Comparison of ENCODE assay signal across 9 cellular contexts in genomic region chr3:129596194-129597086, GRCh38. TPM values are rescaled to one million over a fixed set of nuclear protein-coding genes. Genes with fewer than 3 reads are reported as not detected.
DNase-seq lines count a peak whose midpoint lies in the region; ATAC-seq and TF ChIP-seq lines count a peak whose summit lies in the region.
"Had no signal": no experiment of that assay in that cellular context is flagged by ENCODE, and none has a peak within 500 bp of the region (broad histone marks: within the 10 kb centered on the region; RNA-seq: fewer than 3 reads in every experiment).

No MANE protein-coding gene starts in this region.

- H3K18ac ChIP-seq in neuronal stem cell (ENCODE audit: low read length): peak overlapping the region; percentile 71

- H2BK15ac ChIP-seq in neuronal stem cell (ENCODE audit: low read length): peak overlapping the region; percentile 13

- no peak overlapping the region for H2BK5ac ChIP-seq in neuronal stem cell (ENCODE audit: low read length)

- H3K4me2 ChIP-seq in neuronal stem cell (ENCODE audit: insufficient read depth, low read length, poor library complexity, severe bottlenecking): no peak overlapping the region

- peak overlapping the region; percentile 22 for H3K14ac ChIP-seq in neuronal stem cell (ENCODE audit: low read length)

- peak; percentile 10 for TF ChIP-seq CTCF in fibroblast of the aortic adventitia (IDR thresholded peaks at IDR 0.05; ENCODE audit: insufficient read depth, low read length)

- H3K4me3 ChIP-seq in SJSA1 (no peak overlapping the region), fibroblast of the aortic adventitia (ENCODE audit: low read depth, low read length) (peak overlapping the region; percentile 42), neuronal stem cell (ENCODE audit: low read length in 2 of 2) (peak overlapping the region in 1 of 2 donors; percentile 34)

- no peak overlapping the region for H4K91ac ChIP-seq in neuronal stem cell (ENCODE audit: low read depth, low read length, poor library complexity)

- no peak overlapping the region for H2BK120ac ChIP-seq in neuronal stem cell (ENCODE audit: low read depth, low read length)

- ATAC-seq in activated CD4-positive, CD25-positive, alpha-beta regulatory T cell treated with anti-CD3 and anti-CD28 coated beads, Interleukin-2, amount 50 U/mL, for 24 hours: no peak
- ATAC-seq in GM18907 (IDR thresholded peaks at IDR 0.05; ENCODE audit: unreplicated experiment): no peak

- H3K9me3 ChIP-seq in SJSA1 (replicated peaks): no peaks in the 10 kb centered on the region
- H3K9me3 ChIP-seq in neuronal stem cell (replicated peaks in 1 of 2; ENCODE audit: control insufficient read depth in 2 of 2, insufficient read depth in 1 of 2, low read depth in 1 of 2, low read length in 2 of 2): no peaks in the 10 kb centered on the region

- H3K9ac ChIP-seq in neuronal stem cell (ENCODE audit: low read depth, low read length, poor library complexity): no peak overlapping the region

- peaks cover 31% of the 10 kb centered on the region for H3K36me3 ChIP-seq in SJSA1
- no peaks in the 10 kb centered on the region for H3K36me3 ChIP-seq in neuronal stem cell (replicated peaks in 1 of 2; ENCODE audit: control insufficient read depth in 2 of 2, insufficient read depth in 2 of 2, low read length in 2 of 2)

- H3K27me3 ChIP-seq in SJSA1 (replicated peaks) (no peaks in the 10 kb centered on the region), neuronal stem cell (ENCODE audit: control insufficient read depth in 3 of 3, insufficient read depth in 3 of 3, low read depth in 1 of 3, low read length in 3 of 3) (no peaks in the 10 kb centered on the region)

- no CpG with 5 or more reads among the region's 27 CpGs for WGBS in neuronal stem cell (ENCODE audit: extremely low coverage in 2 of 2, insufficient read length in 2 of 2, insufficient replicate concordance in 1 of 2), 2 donors

- H3K4ac ChIP-seq in neuronal stem cell (ENCODE audit: low read length): no peak overlapping the region

- no peak overlapping the region for H3K23ac ChIP-seq in neuronal stem cell (ENCODE audit: low read depth, low read length, poor library complexity)

- no peak overlapping the region for H2BK12ac ChIP-seq in neuronal stem cell (ENCODE audit: low read length)

- no peak overlapping the region for H4K8ac ChIP-seq in neuronal stem cell (ENCODE audit: low read depth, low read length)

- H3K27ac ChIP-seq in SJSA1 (peak overlapping the region; percentile 75), neuronal stem cell (replicated peaks; ENCODE audit: low read length) (peak overlapping the region; percentile 37)

- DNase-seq in GM04503 (ENCODE audit: low read depth): peak; percentile 88
- peak; percentile 96 to 97 for DNase-seq in SJSA1 (ENCODE audit: low read depth in 1 of 2, low spot score in 2 of 2)
- DNase-seq in fibroblast of the aortic adventitia (ENCODE audit: low read depth): peak; percentile 97
- DNase-seq in neuronal stem cell (ENCODE audit: low spot score): no peak
- no peak for DNase-seq in activated CD4-positive, alpha-beta T cell treated with anti-CD3 and anti-CD28 coated beads, Interleukin-2, amount 50 U/mL, for 48 hours
- no peak for DNase-seq in SW 1271 (lab: John Stamatoyannopoulos, UW)

- H2AFZ ChIP-seq in neuronal stem cell (ENCODE audit: low read length): peak overlapping the region; percentile 88

- H3K4me1 ChIP-seq in SJSA1 (replicated peaks): peaks cover 55% of the 10 kb centered on the region
- peaks cover 50 to 74% of the 10 kb centered on the region in 2 donors for H3K4me1 ChIP-seq in neuronal stem cell (ENCODE audit: control insufficient read depth in 2 of 2, insufficient read depth in 1 of 2, low read depth in 1 of 2, low read length in 2 of 2)

- H2AK5ac ChIP-seq in neuronal stem cell (ENCODE audit: low read depth, low read length): peak overlapping the region; percentile 85

- no peaks in the 10 kb centered on the region for H3K79me1 ChIP-seq in neuronal stem cell (ENCODE audit: low read depth, low read length)

RNA-seq across cellular contexts. Expression of gene PLXND1, which starts 10.0 kb away (rescaled TPM):
- 80.1 and 91.6 TPM in 2 replicates for total RNA-seq in SJSA1 (2014; rRNA removed; shearing (Covaris generic))
- total RNA-seq in fibroblast of the aortic adventitia (ENCODE audit: low replicate concordance): 31.4 and 76.3 TPM in 2 replicates
- polyA plus RNA-seq in neuronal stem cell (2013, experiment 1 of 2): 43.7 TPM
- polyA plus RNA-seq in neuronal stem cell (2013, experiment 2 of 2): 41.8 TPM

RNA-seq across cellular contexts. Expression of gene H1-8, which starts 53.5 kb away (rescaled TPM):
- not detected in 2 replicates for total RNA-seq in SJSA1 (2014; rRNA removed; shearing (Covaris generic))
- total RNA-seq in fibroblast of the aortic adventitia (ENCODE audit: low replicate concordance): not detected in 2 replicates
- polyA plus RNA-seq in neuronal stem cell (2013, experiment 1 of 2): not detected
- not detected for polyA plus RNA-seq in neuronal stem cell (2013, experiment 2 of 2)
- total RNA-seq: renal cortical epithelial cell had no signal

Comparison
In these comparisons a context has a peak if more than half of its experiments do, and no peak if none do; other contexts are left out.
1. DNase-seq: peak in GM04503 (single experiment), SJSA1 (2 of 2) and fibroblast of the aortic adventitia (single experiment); none in neuronal stem cell (single experiment), activated CD4-positive, alpha-beta T cell treated with anti-CD3 and anti-CD28 coated beads, Interleukin-2, amount 50 U/mL, for 48 hours (0 of 2) and SW 1271 (0 of 2).